In the genomic region with DNA sequence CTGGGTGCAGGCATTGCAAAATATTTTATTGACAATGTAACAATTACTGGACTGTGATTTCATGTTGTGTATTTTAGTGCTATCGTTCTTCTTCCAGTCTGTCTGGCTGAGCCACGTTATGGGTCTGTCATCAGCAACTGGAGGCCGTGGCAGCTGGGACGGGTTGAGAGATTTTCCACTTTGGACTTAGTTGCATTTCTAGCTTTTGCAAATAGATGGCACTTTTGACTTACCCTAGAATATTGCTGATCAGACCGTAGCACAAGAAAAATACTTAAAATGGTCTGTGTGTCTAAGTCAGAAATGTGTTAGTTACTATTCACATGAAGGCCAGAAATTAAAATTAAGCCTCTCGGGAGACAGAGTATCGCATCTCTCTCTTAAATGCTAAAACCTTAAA, we compare ENCODE assay signal across 12 cellular contexts.
DNase-seq lines count a peak whose midpoint lies in the region; ATAC-seq, FAIRE-seq and TF ChIP-seq lines count a peak whose summit lies in the region.
"Had no signal": no experiment of that assay in that cellular context is flagged by ENCODE, and none has a peak within 500 bp of the region (broad histone marks: within the 10 kb centered on the region; RNA-seq: fewer than 3 reads in every experiment).

No MANE protein-coding gene starts in this region.

- H3K27me3 ChIP-seq in HepG2 (ENCODE audit: control insufficient read depth in 1 of 2, insufficient read depth in 2 of 2, low read length in 2 of 2) = peaks cover 3 to 61% of the 10 kb centered on the region in 2 experiments

- TF ChIP-seq EP300 in HepG2 (IDR thresholded peaks at IDR 0.05; ENCODE audit: low read depth in 2 of 2, low read length in 2 of 2) (no peak), HepG2 (CRISPR knock-in tag; IDR thresholded peaks at IDR 0.05; ENCODE audit: borderline replicate concordance) (no peak)

- no peak overlapping the region for H3K9ac ChIP-seq in HepG2 (ENCODE audit: insufficient read depth, low read depth, low read length)

- no peak overlapping the region for H3K27ac ChIP-seq in HepG2 (ENCODE audit: extremely low read length, insufficient read depth, low read length)
- H3K27ac ChIP-seq: colonic mucosa, tibial artery had no signal

- ATAC-seq in HepG2 = peak; percentile 50; the same call in 2 of the 3 replicates
- no peak for ATAC-seq in HG02678 (IDR thresholded peaks at IDR 0.05; ENCODE audit: unreplicated experiment)
- ATAC-seq: left colon had no signal

- TF ChIP-seq RAD21 in HepG2 (CRISPR knock-in tag; IDR thresholded peaks at IDR 0.05) = no peak

- no peaks in the 10 kb centered on the region for H4K20me1 ChIP-seq in HepG2 (ENCODE audit: insufficient read depth, low read length)

- peak; percentile 44 for TF ChIP-seq CTCF in HepG2 (CRISPR knock-in tag; IDR thresholded peaks at IDR 0.05)

- DNase-seq in DMS79 (lab: John Stamatoyannopoulos, UW) = peak; percentile 24
- DNase-seq in NCI-H1105 (lab: John Stamatoyannopoulos, UW) = peak; percentile 50
- peak; percentile 41 for DNase-seq in SW480 (ENCODE audit: low spot score)
- no peak for DNase-seq in HepG2 (ENCODE audit: low spot score)
- DNase-seq in stimulated activated CD4-positive, alpha-beta T cell treated with anti-CD3 and anti-CD28 coated beads, Interleukin-2, amount 100 ng/mL, for 24 hours = no peak
- DNase-seq in amniotic stem cell (lab: John Stamatoyannopoulos, UW) = no peak
- no peak for DNase-seq in T-helper 1 cell
- DNase-seq: activated CD8-positive, alpha-beta memory T cell treated with anti-CD3 and anti-CD28 coated beads for 24 hours; colonic mucosa; tibial artery had no signal

- H3K36me3 ChIP-seq in HepG2 (replicated peaks in 1 of 2; ENCODE audit: control insufficient read depth in 1 of 2, insufficient read depth in 2 of 2, low read length in 2 of 2) = no peaks in the 10 kb centered on the region
- H3K36me3 ChIP-seq: colonic mucosa, tibial artery had no signal

- CTCF ChIA-PET in HepG2 (lab: Yijun Ruan, JAX; ENCODE audit: low intra/inter-chr PET ratio, low total read pairs) = no interaction called here

- 13% methylated on average over 7 of the region's 7 CpGs for whole genome bisulfite sequencing in HepG2 (ENCODE audit: low lambda C conversion rate)

- no peak overlapping the region for H2AFZ ChIP-seq in HepG2 (ENCODE audit: low read length)

- no peak overlapping the region for H3K4me3 ChIP-seq in HepG2 (replicated peaks in 1 of 3; ENCODE audit: insufficient read depth in 1 of 3, low read depth in 2 of 3, low read length in 3 of 3)
- H3K4me3 ChIP-seq: colonic mucosa, tibial artery had no signal

- no TSS peak for BruUV-seq in HepG2 (replicated peaks; lab: Mats Ljungman, UMichigan)

- no peak overlapping the region for H3K4me2 ChIP-seq in HepG2 (ENCODE audit: low read depth, low read length)

- in situ Hi-C loops in HepG2 (cut with HindIII; ENCODE audit: extremely low pct_ligation_motif_present, low pct_unique_long_range_greater_than_20kb) = no loop called here

- no peak for TF ChIP-seq POLR2A in HepG2 (IDR thresholded peaks at IDR 0.05; ENCODE audit: insufficient read depth in 1 of 2, low read depth in 2 of 2, low read length in 2 of 2)

- H3K4me1 ChIP-seq in HepG2 (ENCODE audit: insufficient read depth, low read length) = no peaks in the 10 kb centered on the region
- H3K4me1 ChIP-seq: colonic mucosa, tibial artery had no signal

- FAIRE-seq in HepG2 (lab: Jason Lieb, UNC) = no peak

- intact Hi-C loops in HepG2 (cut with micrococcal nuclease; ENCODE audit: unreplicated experiment) = no loop called here

- POLR2A ChIA-PET in HepG2 (lab: Yijun Ruan, JAX) = no interaction called here

- H3K79me2 ChIP-seq in HepG2 (ENCODE audit: insufficient read depth, low read length) = no peaks in the 10 kb centered on the region

- H3K9me3 ChIP-seq in HepG2 (ENCODE audit: low read length) = no peaks in the 10 kb centered on the region
- H3K9me3 ChIP-seq: colonic mucosa, tibial artery had no signal

TF ChIP-seq in HepG2, 621 proteins besides CTCF, POLR2A, EP300 and RAD21:
- TF ChIP-seq ZNF143 (CRISPR knock-in tag; IDR thresholded peaks at IDR 0.05) (no peak), TBP (CRISPR knock-in tag; IDR thresholded peaks at IDR 0.05) (no peak), TARDBP (CRISPR knock-in tag; IDR thresholded peaks at IDR 0.05) (no peak), ASH2L (IDR thresholded peaks at IDR 0.05; ENCODE audit: insufficient read length, low read depth, low read length) (no peak), ZNF839 (CRISPR knock-in tag; IDR thresholded peaks at IDR 0.05; ENCODE audit: borderline replicate concordance) (no peak), ZNF557 (CRISPR knock-in tag; IDR thresholded peaks at IDR 0.05) (no peak), ZNF713 (CRISPR knock-in tag; IDR thresholded peaks at IDR 0.05) (no peak), ELF4 (CRISPR knock-in tag; IDR thresholded peaks at IDR 0.05; ENCODE audit: borderline replicate concordance) (no peak), TMF1 (CRISPR knock-in tag; IDR thresholded peaks at IDR 0.05; ENCODE audit: low read depth) (no peak), CHCHD3 (CRISPR knock-in tag; IDR thresholded peaks at IDR 0.05) (no peak), MBNL3 (CRISPR knock-in tag; conservative IDR thresholded peaks at IDR 0.05) (no peak)
- TF ChIP-seq, protein P1, sequence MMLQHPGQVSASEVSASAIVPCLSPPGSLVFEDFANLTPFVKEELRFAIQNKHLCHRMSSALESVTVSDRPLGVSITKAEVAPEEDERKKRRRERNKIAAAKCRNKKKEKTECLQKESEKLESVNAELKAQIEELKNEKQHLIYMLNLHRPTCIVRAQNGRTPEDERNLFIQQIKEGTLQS (CRISPR knock-in tag; IDR thresholded peaks at IDR 0.05) = no peak
- TF ChIP-seq, protein P2, sequence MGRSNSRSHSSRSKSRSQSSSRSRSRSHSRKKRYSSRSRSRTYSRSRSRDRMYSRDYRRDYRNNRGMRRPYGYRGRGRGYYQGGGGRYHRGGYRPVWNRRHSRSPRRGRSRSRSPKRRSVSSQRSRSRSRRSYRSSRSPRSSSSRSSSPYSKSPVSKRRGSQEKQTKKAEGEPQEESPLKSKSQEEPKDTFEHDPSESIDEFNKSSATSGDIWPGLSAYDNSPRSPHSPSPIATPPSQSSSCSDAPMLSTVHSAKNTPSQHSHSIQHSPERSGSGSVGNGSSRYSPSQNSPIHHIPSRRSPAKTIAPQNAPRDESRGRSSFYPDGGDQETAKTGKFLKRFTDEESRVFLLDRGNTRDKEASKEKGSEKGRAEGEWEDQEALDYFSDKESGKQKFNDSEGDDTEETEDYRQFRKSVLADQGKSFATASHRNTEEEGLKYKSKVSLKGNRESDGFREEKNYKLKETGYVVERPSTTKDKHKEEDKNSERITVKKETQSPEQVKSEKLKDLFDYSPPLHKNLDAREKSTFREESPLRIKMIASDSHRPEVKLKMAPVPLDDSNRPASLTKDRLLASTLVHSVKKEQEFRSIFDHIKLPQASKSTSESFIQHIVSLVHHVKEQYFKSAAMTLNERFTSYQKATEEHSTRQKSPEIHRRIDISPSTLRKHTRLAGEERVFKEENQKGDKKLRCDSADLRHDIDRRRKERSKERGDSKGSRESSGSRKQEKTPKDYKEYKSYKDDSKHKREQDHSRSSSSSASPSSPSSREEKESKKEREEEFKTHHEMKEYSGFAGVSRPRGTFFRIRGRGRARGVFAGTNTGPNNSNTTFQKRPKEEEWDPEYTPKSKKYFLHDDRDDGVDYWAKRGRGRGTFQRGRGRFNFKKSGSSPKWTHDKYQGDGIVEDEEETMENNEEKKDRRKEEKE (IDR thresholded peaks at IDR 0.05) = no peak
- TF ChIP-seq, protein P3, sequence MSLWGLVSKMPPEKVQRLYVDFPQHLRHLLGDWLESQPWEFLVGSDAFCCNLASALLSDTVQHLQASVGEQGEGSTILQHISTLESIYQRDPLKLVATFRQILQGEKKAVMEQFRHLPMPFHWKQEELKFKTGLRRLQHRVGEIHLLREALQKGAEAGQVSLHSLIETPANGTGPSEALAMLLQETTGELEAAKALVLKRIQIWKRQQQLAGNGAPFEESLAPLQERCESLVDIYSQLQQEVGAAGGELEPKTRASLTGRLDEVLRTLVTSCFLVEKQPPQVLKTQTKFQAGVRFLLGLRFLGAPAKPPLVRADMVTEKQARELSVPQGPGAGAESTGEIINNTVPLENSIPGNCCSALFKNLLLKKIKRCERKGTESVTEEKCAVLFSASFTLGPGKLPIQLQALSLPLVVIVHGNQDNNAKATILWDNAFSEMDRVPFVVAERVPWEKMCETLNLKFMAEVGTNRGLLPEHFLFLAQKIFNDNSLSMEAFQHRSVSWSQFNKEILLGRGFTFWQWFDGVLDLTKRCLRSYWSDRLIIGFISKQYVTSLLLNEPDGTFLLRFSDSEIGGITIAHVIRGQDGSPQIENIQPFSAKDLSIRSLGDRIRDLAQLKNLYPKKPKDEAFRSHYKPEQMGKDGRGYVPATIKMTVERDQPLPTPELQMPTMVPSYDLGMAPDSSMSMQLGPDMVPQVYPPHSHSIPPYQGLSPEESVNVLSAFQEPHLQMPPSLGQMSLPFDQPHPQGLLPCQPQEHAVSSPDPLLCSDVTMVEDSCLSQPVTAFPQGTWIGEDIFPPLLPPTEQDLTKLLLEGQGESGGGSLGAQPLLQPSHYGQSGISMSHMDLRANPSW (CRISPR knock-in tag; IDR thresholded peaks at IDR 0.05; ENCODE audit: borderline replicate concordance) = no peak
- TF ChIP-seq, protein P4, sequence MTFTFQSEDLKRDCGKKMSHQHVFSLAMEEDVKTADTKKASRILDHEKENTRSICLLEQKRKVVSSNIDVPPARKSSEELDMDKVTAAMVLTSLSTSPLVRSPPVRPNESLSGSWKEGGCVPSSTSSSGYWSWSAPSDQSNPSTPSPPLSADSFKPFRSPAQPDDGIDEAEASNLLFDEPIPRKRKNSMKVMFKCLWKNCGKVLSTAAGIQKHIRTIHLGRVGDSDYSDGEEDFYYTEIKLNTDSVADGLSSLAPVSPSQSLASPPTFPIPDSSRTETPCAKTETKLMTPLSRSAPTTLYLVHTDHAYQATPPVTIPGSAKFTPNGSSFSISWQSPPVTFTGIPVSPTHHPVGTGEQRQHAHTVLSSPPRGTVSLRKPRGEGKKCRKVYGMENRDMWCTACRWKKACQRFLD (CRISPR knock-in tag; IDR thresholded peaks at IDR 0.05; ENCODE audit: borderline replicate concordance) = no peak
TF ChIP-seq in HepG2: peak in this region for 0.

Comparison
In these comparisons a context has a peak if more than half of its experiments do, and no peak if none do; other contexts are left out.
1. DNase-seq: peak in DMS79 (single experiment), NCI-H1105 (single experiment) and SW480 (single experiment); none in HepG2 (single experiment), stimulated activated CD4-positive, alpha-beta T cell treated with anti-CD3 and anti-CD28 coated beads, Interleukin-2, amount 100 ng/mL, for 24 hours (0 of 2), amniotic stem cell (single experiment) and T-helper 1 cell (0 of 5).